Comparison of ENCODE assay signal across 1 cellular context in genomic region chr17:60729854-60730253, GRCh38.
TF ChIP-seq lines count a peak whose summit lies in the region.

No MANE protein-coding gene starts in this region.

TF ChIP-seq in HepG2, 621 proteins besides CTCF, POLR2A, EP300 and RAD21 (continued from another document and continues in another):
- no peak for TF ChIP-seq CEBPZ (IDR thresholded peaks at IDR 0.05; ENCODE audit: low read length)
- no peak for TF ChIP-seq ZBTB1 (CRISPR knock-in tag; IDR thresholded peaks at IDR 0.05; ENCODE audit: borderline replicate concordance)
- TF ChIP-seq SATB2 (CRISPR knock-in tag; IDR thresholded peaks at IDR 0.05), result no peak
- peak; percentile 92 for TF ChIP-seq NR2F6 (IDR thresholded peaks at IDR 0.05)
- TF ChIP-seq NR2F6 (CRISPR knock-in tag; IDR thresholded peaks at IDR 0.05), result peak; percentile 85
- TF ChIP-seq ZBTB46 (CRISPR knock-in tag; IDR thresholded peaks at IDR 0.05; ENCODE audit: borderline replicate concordance), result no peak
- peak; percentile 98 for TF ChIP-seq PPARG (CRISPR knock-in tag; conservative IDR thresholded peaks at IDR 0.05)
- no peak for TF ChIP-seq ZNF703 (CRISPR knock-in tag; IDR thresholded peaks at IDR 0.05; ENCODE audit: borderline replicate concordance)
- no peak for TF ChIP-seq ZNF550 (CRISPR knock-in tag; IDR thresholded peaks at IDR 0.05; ENCODE audit: borderline replicate concordance)
- peak; percentile 50; the same call in 1 of the 2 replicates for TF ChIP-seq POGZ (CRISPR knock-in tag; IDR thresholded peaks at IDR 0.05)
- TF ChIP-seq POLR2AphosphoS5 (IDR thresholded peaks at IDR 0.05; ENCODE audit: low read depth, low read length), result peak; percentile 41
- TF ChIP-seq GATAD2A (CRISPR knock-in tag; IDR thresholded peaks at IDR 0.05), result peak; percentile 87
- no peak for TF ChIP-seq ZNF713 (CRISPR knock-in tag; IDR thresholded peaks at IDR 0.05)
- no peak for TF ChIP-seq ZNF883 (CRISPR knock-in tag; IDR thresholded peaks at IDR 0.05; ENCODE audit: not compliant biosample characterization)
- TF ChIP-seq SOX13 (IDR thresholded peaks at IDR 0.05), result no peak
- TF ChIP-seq SOX13 (CRISPR knock-in tag; conservative IDR thresholded peaks at IDR 0.05 in 1 of 2, IDR thresholded peaks at IDR 0.05 in 1 of 2), result peak in 1 of 2 experiments; percentile 82; a peak in 2 of 4 replicates
- TF ChIP-seq CHD4 (IDR thresholded peaks at IDR 0.05; ENCODE audit: borderline replicate concordance, low read length), result peak; percentile 43; the same call in 1 of the 2 replicates
- no peak for TF ChIP-seq ZNF678 (CRISPR knock-in tag; IDR thresholded peaks at IDR 0.05)
- TF ChIP-seq GFI1 (CRISPR knock-in tag; IDR thresholded peaks at IDR 0.05; ENCODE audit: borderline replicate concordance), result peak; percentile 89
- no peak for TF ChIP-seq GTF3A (CRISPR knock-in tag; conservative IDR thresholded peaks at IDR 0.05)
- TF ChIP-seq THAP11 (CRISPR knock-in tag; IDR thresholded peaks at IDR 0.05), result no peak
- TF ChIP-seq AFF4 (CRISPR knock-in tag; IDR thresholded peaks at IDR 0.05), result peak; percentile 39; the same call in 1 of the 2 replicates
- no peak for TF ChIP-seq SP2 (CRISPR knock-in tag; IDR thresholded peaks at IDR 0.05)
- peak; percentile 48 for TF ChIP-seq TEAD3 (CRISPR knock-in tag; optimal IDR thresholded peaks at IDR 0.05; ENCODE audit: borderline replicate concordance)
- TF ChIP-seq HIVEP1 (CRISPR knock-in tag; IDR thresholded peaks at IDR 0.05), result no peak
- TF ChIP-seq HIC2 (CRISPR knock-in tag; IDR thresholded peaks at IDR 0.05; ENCODE audit: low read depth), result no peak
- no peak for TF ChIP-seq JUNB (CRISPR knock-in tag; IDR thresholded peaks at IDR 0.05; ENCODE audit: borderline replicate concordance)
- no peak for TF ChIP-seq ZSCAN30 (CRISPR knock-in tag; IDR thresholded peaks at IDR 0.05)
- TF ChIP-seq RFX5 (IDR thresholded peaks at IDR 0.05; ENCODE audit: low read depth, low read length), result no peak
- peak; percentile 89 for TF ChIP-seq ARID3A (IDR thresholded peaks at IDR 0.05; ENCODE audit: low read depth, low read length)
- no peak for TF ChIP-seq ELF4 (CRISPR knock-in tag; IDR thresholded peaks at IDR 0.05; ENCODE audit: borderline replicate concordance)
- TF ChIP-seq MIER2 (CRISPR knock-in tag; IDR thresholded peaks at IDR 0.05), result peak; percentile 58
- no peak for TF ChIP-seq NFATC3 (CRISPR knock-in tag; IDR thresholded peaks at IDR 0.05)
- no peak for TF ChIP-seq ZFP36L2 (CRISPR knock-in tag; IDR thresholded peaks at IDR 0.05)
- no peak for TF ChIP-seq PBX3 (CRISPR knock-in tag; IDR thresholded peaks at IDR 0.05; ENCODE audit: borderline replicate concordance)
- peak; percentile 45; the same call in 1 of the 2 replicates for TF ChIP-seq RFXANK (CRISPR knock-in tag; IDR thresholded peaks at IDR 0.05)
- peak; percentile 75; the same call in 1 of the 2 replicates for TF ChIP-seq ZNF292 (CRISPR knock-in tag; IDR thresholded peaks at IDR 0.05; ENCODE audit: borderline replicate concordance, low read depth)
- TF ChIP-seq CENPBD1 (CRISPR knock-in tag; IDR thresholded peaks at IDR 0.05; ENCODE audit: borderline replicate concordance, low read depth), result no peak
- no peak for TF ChIP-seq MXD3 (CRISPR knock-in tag; IDR thresholded peaks at IDR 0.05)
- no peak for TF ChIP-seq HINFP (CRISPR knock-in tag; IDR thresholded peaks at IDR 0.05; ENCODE audit: low read depth)
- no peak for TF ChIP-seq ZNF207 (IDR thresholded peaks at IDR 0.05; ENCODE audit: borderline replicate concordance)
- TF ChIP-seq ATF1 (CRISPR knock-in tag; IDR thresholded peaks at IDR 0.05), result peak; percentile 69; the same call in 1 of the 2 replicates
- no peak for TF ChIP-seq ZNF326 (CRISPR knock-in tag; IDR thresholded peaks at IDR 0.05; ENCODE audit: borderline replicate concordance)
- TF ChIP-seq ZNF614 (CRISPR knock-in tag; IDR thresholded peaks at IDR 0.05; ENCODE audit: borderline replicate concordance), result peak; percentile 62; the same call in 1 of the 2 replicates
- no peak for TF ChIP-seq TSC22D2 (CRISPR knock-in tag; IDR thresholded peaks at IDR 0.05; ENCODE audit: borderline replicate concordance)
- TF ChIP-seq ZNF20 (CRISPR knock-in tag; IDR thresholded peaks at IDR 0.05), result 0 out of 2 replicates have a peak, but pooled peaks have one; percentile 29
- no peak for TF ChIP-seq ZSCAN9 (CRISPR knock-in tag; IDR thresholded peaks at IDR 0.05; ENCODE audit: borderline replicate concordance)
- TF ChIP-seq FOXJ3 (CRISPR knock-in tag; IDR thresholded peaks at IDR 0.05; ENCODE audit: borderline replicate concordance), result peak; percentile 84; the same call in 1 of the 2 replicates
- TF ChIP-seq TCF7L2 (IDR thresholded peaks at IDR 0.05; ENCODE audit: low read depth, low read length), result peak; percentile 92
- TF ChIP-seq RCOR2 (CRISPR knock-in tag; IDR thresholded peaks at IDR 0.05), result peak; percentile 65; the same call in 1 of the 2 replicates
- TF ChIP-seq ZNF44 (CRISPR knock-in tag; IDR thresholded peaks at IDR 0.05), result no peak
- no peak for TF ChIP-seq ZBTB14 (CRISPR knock-in tag; IDR thresholded peaks at IDR 0.05)
- no peak for TF ChIP-seq ISX (CRISPR knock-in tag; conservative IDR thresholded peaks at IDR 0.05)
- TF ChIP-seq ZNF224 (CRISPR knock-in tag; IDR thresholded peaks at IDR 0.05), result no peak
